Comparison of ENCODE assay signal across 27 cellular contexts in the genomic region with DNA sequence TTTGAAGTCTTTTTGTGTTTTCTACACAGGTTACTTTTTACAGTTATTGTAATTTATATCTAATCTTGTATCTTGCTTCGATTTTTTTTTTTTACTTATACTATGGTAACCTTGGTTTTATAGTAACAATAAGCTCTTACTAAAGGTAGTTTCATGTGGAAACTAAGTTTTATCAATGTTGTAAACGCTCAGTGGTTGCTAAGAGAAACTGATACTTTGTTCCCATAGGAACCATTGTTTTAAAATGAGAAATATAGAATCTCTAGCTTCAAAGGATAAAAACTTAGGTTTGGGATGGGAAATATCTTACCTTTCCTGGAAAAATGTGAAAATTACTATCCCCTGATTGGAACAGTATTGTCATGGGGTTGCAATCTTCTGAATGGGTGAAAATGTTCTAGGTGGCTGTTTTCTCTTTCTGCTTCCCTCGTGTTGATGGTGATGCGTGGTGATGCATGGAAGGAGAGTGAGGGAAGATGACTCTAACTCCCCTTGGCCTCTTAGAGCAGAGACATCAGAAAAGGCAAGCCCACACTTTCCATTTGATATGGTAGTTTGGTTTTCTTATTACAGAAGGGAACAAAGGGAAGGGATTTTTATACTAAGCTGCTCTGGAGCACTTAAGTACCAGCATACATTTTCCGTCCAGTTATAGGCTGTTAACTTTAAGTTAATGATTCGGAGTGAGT. TPM values are rescaled to one million over a fixed set of nuclear protein-coding genes. Genes with fewer than 3 reads are reported as not detected.
DNase-seq lines count a peak whose midpoint lies in the region; ATAC-seq and TF ChIP-seq lines count a peak whose summit lies in the region.
"Had no signal": no experiment of that assay in that cellular context is flagged by ENCODE, and none has a peak within 500 bp of the region (broad histone marks: within the 10 kb centered on the region; RNA-seq: fewer than 3 reads in every experiment).

No MANE protein-coding gene starts in this region.

- no peak overlapping the region for H3K4me3 ChIP-seq in PC-9
- H3K4me3 ChIP-seq: coronary artery, lower lobe of right lung, tibial artery had no signal

- H3K4me2 ChIP-seq in PC-9 = no peak overlapping the region

- no peaks in the 10 kb centered on the region for H3F3A ChIP-seq in PC-9 (ENCODE audit: insufficient read depth, low read depth)

- no peak overlapping the region for H2AFZ ChIP-seq in PC-9

- no peaks in the 10 kb centered on the region for H3K27me3 Mint-ChIP-seq in activated CD4-positive, alpha-beta T cell treated with anti-CD3 and anti-CD28 coated beads for 36 hours
- no peaks in the 10 kb centered on the region for H3K27me3 Mint-ChIP-seq in activated naive CD8-positive, alpha-beta T cell treated with anti-CD3 and anti-CD28 coated beads for 36 hours
- H3K27me3 Mint-ChIP-seq in effector memory CD8-positive, alpha-beta T cell = peaks cover 0 to 5% of the 10 kb centered on the region in 2 donors
- H3K27me3 Mint-ChIP-seq: activated naive CD8-positive, alpha-beta T cell treated with anti-CD3 and anti-CD28 coated beads, Interleukin-2, amount 10 ng/mL, durations not matched to agents 7 days and 5 days had no signal

- no peaks in the 10 kb centered on the region for H3K27me3 ChIP-seq in PC-9 (ENCODE audit: insufficient read depth, low read depth)

- intact Hi-C loops in activated CD4-positive, alpha-beta T cell treated with anti-CD3 and anti-CD28 coated beads for 36 hours (cut with DNase I, micrococcal nuclease) = loop anchor here (1.0 to 2.0 kb wide), 7 partner anchors 24 to 154 kb away; partner anchors contain the start of gene BACH2 (in 1 of the 2)
- intact Hi-C loops in PC-9 (cut with micrococcal nuclease; ENCODE audit: unreplicated experiment) = no loop called here

- CTCF ChIA-PET in activated CD4-positive, alpha-beta T cell treated with anti-CD3 and anti-CD28 coated beads for 36 hours (lab: Charles Lee) = interaction anchor here (0.7 to 1.4 kb wide), 5 partner anchors 14 to 137 kb away, joined by 3 to 5 read pairs (median 3); no protein-coding TSS in a partner anchor
- CTCF ChIA-PET in PC-9 (lab: Charles Lee) = no interaction called here

- H3K9me2 ChIP-seq in PC-9 (ENCODE audit: insufficient read depth) = no peaks in the 10 kb centered on the region

- no peaks in the 10 kb centered on the region for H3K36me3 ChIP-seq in PC-9 (ENCODE audit: low read depth)
- H3K36me3 ChIP-seq: lower lobe of right lung, tibial artery had no signal

- POLR2A ChIA-PET in activated CD4-positive, alpha-beta T cell treated with anti-CD3 and anti-CD28 coated beads for 36 hours (lab: Charles Lee) = interaction anchor here (0.6 to 1.3 kb wide), 7 partner anchors 27 to 485 kb away, joined by 3 to 7 read pairs (median 4); no protein-coding TSS in a partner anchor
- POLR2A ChIA-PET in PC-9 (lab: Charles Lee; ENCODE audit: unreplicated experiment) = no interaction called here

- DNase-seq in activated CD4-positive, alpha-beta T cell treated with anti-CD3 and anti-CD28 coated beads for 36 hours = peak; percentile 61
- DNase-seq in activated CD4-positive, alpha-beta T cell treated with anti-CD3 and anti-CD28 coated beads for 4 hours = no peak
- DNase-seq in stimulated activated CD4-positive, alpha-beta T cell treated with anti-CD3 and anti-CD28 coated beads, Interleukin-12 subunit alpha, Interleukin-12 subunit beta, amount 100 ng/mL, for 48 hours (ENCODE audit: low read depth in 2 of 3, low spot score in 1 of 3) = peak in 2 of 3 donors; percentile 23 to 27
- DNase-seq in stimulated activated CD4-positive, alpha-beta T cell treated with anti-CD3 and anti-CD28 coated beads, Interleukin-4, amount 100 ng/mL, for 1 hour = no peak
- DNase-seq in activated naive CD8-positive, alpha-beta T cell treated with anti-CD3 and anti-CD28 coated beads for 36 hours = peak; percentile 41
- DNase-seq in stimulated activated naive CD8-positive, alpha-beta T cell treated with anti-CD3 and anti-CD28 coated beads, Interleukin-15, Interleukin-2, amounts not matched to agents 100 U/mL and 50 U/mL, for 24 hours = no peak
- no peak for DNase-seq in PC-9
- no peak for DNase-seq in effector memory CD8-positive, alpha-beta T cell
- DNase-seq: activated CD4-positive, CD25-positive, alpha-beta regulatory T cell; activated naive CD8-positive, alpha-beta T cell treated with anti-CD3 and anti-CD28 coated beads, Interleukin-2, amount 10 ng/mL, durations not matched to agents 7 days and 5 days; CD4-positive, CD25-positive, alpha-beta regulatory T cell; effector memory CD4-positive, alpha-beta T cell; erythroblast; head of caudate nucleus; IMR-90; lower lobe of right lung; NCI-H1048; NCI-H1694 treated with DMSO at 0.1 percent for 48 hours; NCI-H524 treated with DMSO at 0.1 percent for 48 hours; NK-92 treated with Interleukin-12 subunit alpha and Interleukin-12 subunit beta, amount 100 ng/mL, for 24 hours; SHP77; SW 1271; tibial artery had no signal

- peak; percentile 80 for ATAC-seq in activated CD4-positive, alpha-beta T cell treated with anti-CD3 and anti-CD28 coated beads for 36 hours
- ATAC-seq in stimulated activated naive CD8-positive, alpha-beta T cell treated with anti-CD3 and anti-CD28 coated beads, Interleukin-15, Interleukin-2, amounts not matched to agents 100 U/mL and 50 U/mL, for 24 hours = peak; percentile 92
- ATAC-seq in effector memory CD8-positive, alpha-beta T cell (replicated peaks) = no peak
- ATAC-seq: HCT116; lower lobe of right lung; natural killer cell treated with Interleukin-12 subunit alpha and Interleukin-12 subunit beta and Interleukin-15 and Interleukin-18, amount 100 ng/mL, for 72 hours; Panc1 had no signal

- BruUV-seq in PC-9 (replicated peaks; lab: Mats Ljungman, UMichigan) = no TSS peak

- no peaks in the 10 kb centered on the region for H3K9me3 Mint-ChIP-seq in activated CD4-positive, alpha-beta T cell treated with anti-CD3 and anti-CD28 coated beads for 36 hours (ENCODE audit: low read depth)
- peaks cover 2% of the 10 kb centered on the region for H3K9me3 Mint-ChIP-seq in activated naive CD8-positive, alpha-beta T cell treated with anti-CD3 and anti-CD28 coated beads for 36 hours
- H3K9me3 Mint-ChIP-seq in effector memory CD8-positive, alpha-beta T cell = no peaks in the 10 kb centered on the region
- H3K9me3 Mint-ChIP-seq: activated naive CD8-positive, alpha-beta T cell treated with anti-CD3 and anti-CD28 coated beads, Interleukin-2, amount 10 ng/mL, durations not matched to agents 7 days and 5 days; natural killer cell treated with Interleukin-12 subunit alpha and Interleukin-12 subunit beta and Interleukin-15 and Interleukin-18, amount 100 ng/mL, for 72 hours had no signal

- H3K27ac ChIP-seq in PC-9 = no peak overlapping the region
- H3K27ac ChIP-seq: coronary artery, lower lobe of right lung, tibial artery had no signal

- H3K4me1 ChIP-seq in PC-9 (replicated peaks; ENCODE audit: insufficient read depth) = no peaks in the 10 kb centered on the region
- H3K4me1 ChIP-seq: lower lobe of right lung, tibial artery had no signal

- peak overlapping the region; percentile 80 for H3K27ac Mint-ChIP-seq in activated CD4-positive, alpha-beta T cell treated with anti-CD3 and anti-CD28 coated beads for 36 hours
- peak overlapping the region; percentile 91 for H3K27ac Mint-ChIP-seq in activated naive CD8-positive, alpha-beta T cell treated with anti-CD3 and anti-CD28 coated beads for 36 hours
- no peak overlapping the region for H3K27ac Mint-ChIP-seq in effector memory CD8-positive, alpha-beta T cell
- H3K27ac Mint-ChIP-seq: activated naive CD8-positive, alpha-beta T cell treated with anti-CD3 and anti-CD28 coated beads, Interleukin-2, amount 10 ng/mL, durations not matched to agents 7 days and 5 days; CD4-positive, CD25-positive, alpha-beta regulatory T cell; natural killer cell treated with Interleukin-12 subunit alpha and Interleukin-12 subunit beta and Interleukin-15 and Interleukin-18, amount 100 ng/mL, for 72 hours had no signal

- no peaks in the 10 kb centered on the region for H3K36me3 Mint-ChIP-seq in activated CD4-positive, alpha-beta T cell treated with anti-CD3 and anti-CD28 coated beads for 36 hours (ENCODE audit: low read depth)
- peaks cover 11% of the 10 kb centered on the region for H3K36me3 Mint-ChIP-seq in activated naive CD8-positive, alpha-beta T cell treated with anti-CD3 and anti-CD28 coated beads for 36 hours
- no peaks in the 10 kb centered on the region for H3K36me3 Mint-ChIP-seq in effector memory CD8-positive, alpha-beta T cell (ENCODE audit: insufficient read depth)
- H3K36me3 Mint-ChIP-seq: CD4-positive, CD25-positive, alpha-beta regulatory T cell; natural killer cell treated with Interleukin-12 subunit alpha and Interleukin-12 subunit beta and Interleukin-15 and Interleukin-18, amount 100 ng/mL, for 72 hours had no signal

- TF ChIP-seq CTCF in PC-9 (conservative IDR thresholded peaks at IDR 0.05) = no peak

- no peaks in the 10 kb centered on the region for H4K20me1 ChIP-seq in PC-9 (ENCODE audit: insufficient read depth)

- no peaks in the 10 kb centered on the region for H3K79me2 ChIP-seq in PC-9 (ENCODE audit: low read depth)

- H3K9me3 ChIP-seq in PC-9 (ENCODE audit: insufficient read depth, low read depth) = no peaks in the 10 kb centered on the region
- H3K9me3 ChIP-seq: lower lobe of right lung, tibial artery had no signal

- H3K4me1 Mint-ChIP-seq in activated CD4-positive, alpha-beta T cell treated with anti-CD3 and anti-CD28 coated beads for 36 hours = peaks cover 52% of the 10 kb centered on the region
- peaks cover 44% of the 10 kb centered on the region for H3K4me1 Mint-ChIP-seq in activated naive CD8-positive, alpha-beta T cell treated with anti-CD3 and anti-CD28 coated beads for 36 hours
- peaks cover 0 to 6% of the 10 kb centered on the region in 2 donors for H3K4me1 Mint-ChIP-seq in effector memory CD8-positive, alpha-beta T cell (ENCODE audit: low read depth in 2 of 2)

- H3K4me3 Mint-ChIP-seq in activated CD4-positive, alpha-beta T cell treated with anti-CD3 and anti-CD28 coated beads for 36 hours = peak overlapping the region; percentile 18
- peak overlapping the region; percentile 38 for H3K4me3 Mint-ChIP-seq in activated naive CD8-positive, alpha-beta T cell treated with anti-CD3 and anti-CD28 coated beads for 36 hours
- H3K4me3 Mint-ChIP-seq in effector memory CD8-positive, alpha-beta T cell = no peak overlapping the region
- H3K4me3 Mint-ChIP-seq: activated naive CD8-positive, alpha-beta T cell treated with anti-CD3 and anti-CD28 coated beads, Interleukin-2, amount 10 ng/mL, durations not matched to agents 7 days and 5 days; CD4-positive, CD25-positive, alpha-beta regulatory T cell; natural killer cell treated with Interleukin-12 subunit alpha and Interleukin-12 subunit beta and Interleukin-15 and Interleukin-18, amount 100 ng/mL, for 72 hours had no signal

RNA-seq across cellular contexts. Expression of gene BACH2, which starts 23.5 kb away (rescaled TPM):
- 10 to 100 TPM; 74.7 to 87.3 TPM for total RNA-seq in activated CD4-positive, alpha-beta T cell treated with anti-CD3 and anti-CD28 coated beads for 36 hours
- total RNA-seq in activated naive CD8-positive, alpha-beta T cell treated with anti-CD3 and anti-CD28 coated beads for 36 hours = 10 to 100 TPM; 73.1 to 78.0 TPM
- 2.3 and 4.2 TPM in 2 replicates for total RNA-seq in PC-9 (2021)

Comparison
In these comparisons a context has a peak if more than half of its experiments do, and no peak if none do; other contexts are left out.
1. DNase-seq: peak in activated CD4-positive, alpha-beta T cell treated with anti-CD3 and anti-CD28 coated beads for 36 hours (single experiment), stimulated activated CD4-positive, alpha-beta T cell treated with anti-CD3 and anti-CD28 coated beads, Interleukin-12 subunit alpha, Interleukin-12 subunit beta, amount 100 ng/mL, for 48 hours (2 of 3) and activated naive CD8-positive, alpha-beta T cell treated with anti-CD3 and anti-CD28 coated beads for 36 hours (single experiment); none in activated CD4-positive, alpha-beta T cell treated with anti-CD3 and anti-CD28 coated beads for 4 hours (0 of 2), stimulated activated CD4-positive, alpha-beta T cell treated with anti-CD3 and anti-CD28 coated beads, Interleukin-4, amount 100 ng/mL, for 1 hour (single experiment), stimulated activated naive CD8-positive, alpha-beta T cell treated with anti-CD3 and anti-CD28 coated beads, Interleukin-15, Interleukin-2, amounts not matched to agents 100 U/mL and 50 U/mL, for 24 hours (single experiment), PC-9 (0 of 2) and effector memory CD8-positive, alpha-beta T cell (0 of 3).
2. H3K27ac Mint-ChIP-seq: peak in activated CD4-positive, alpha-beta T cell treated with anti-CD3 and anti-CD28 coated beads for 36 hours (single experiment) and activated naive CD8-positive, alpha-beta T cell treated with anti-CD3 and anti-CD28 coated beads for 36 hours (single experiment); none in effector memory CD8-positive, alpha-beta T cell (0 of 2).
3. H3K4me3 Mint-ChIP-seq: peak in activated CD4-positive, alpha-beta T cell treated with anti-CD3 and anti-CD28 coated beads for 36 hours (single experiment) and activated naive CD8-positive, alpha-beta T cell treated with anti-CD3 and anti-CD28 coated beads for 36 hours (single experiment); none in effector memory CD8-positive, alpha-beta T cell (0 of 2).
4. RNA of gene BACH2, which starts 23.5 kb away (total RNA-seq): 74.7 to 87.3 TPM in activated CD4-positive, alpha-beta T cell treated with anti-CD3 and anti-CD28 coated beads for 36 hours and 73.1 to 78.0 TPM in activated naive CD8-positive, alpha-beta T cell treated with anti-CD3 and anti-CD28 coated beads for 36 hours; 2.3 to 4.2 TPM in PC-9; every median in the first group is over 10 times any median in the second.